ENCODE assay signal across 23 cellular contexts in the genomic region with DNA sequence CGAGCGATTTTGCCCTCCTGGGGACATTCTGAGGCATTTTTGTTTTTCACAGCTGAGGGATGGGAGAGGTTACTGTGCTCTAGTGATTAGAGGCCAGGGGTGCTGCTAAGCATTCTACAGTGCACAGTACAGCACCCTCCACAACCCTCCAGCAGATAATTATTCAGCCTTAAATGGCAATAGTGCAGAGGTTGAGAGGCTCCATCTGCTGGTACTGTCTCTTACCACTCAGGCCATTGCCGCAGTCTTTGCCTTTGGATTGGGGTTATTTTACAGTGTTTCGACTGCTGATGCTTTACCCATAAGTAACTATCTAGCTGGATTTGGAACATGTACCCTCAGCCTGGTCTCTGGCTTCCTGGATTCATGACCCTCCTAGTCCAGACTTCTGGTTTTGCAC.
A peak's percentile ranks its signal among the peaks of the same experiment; 100 is the strongest.
DNase-seq lines count a peak whose midpoint lies in the region; ATAC-seq, FAIRE-seq and TF ChIP-seq lines count a peak whose summit lies in the region.
"Had no signal": no experiment of that assay in that cellular context is flagged by ENCODE, and none has a peak within 500 bp of the region (broad histone marks: within the 10 kb centered on the region; RNA-seq: fewer than 3 reads in every experiment).

No MANE protein-coding gene starts in this region.

- H3K27ac ChIP-seq in keratinocyte (ENCODE audit: control insufficient read depth, insufficient read depth, low read length): no peak overlapping the region
- H3K27ac ChIP-seq: BLaER1 treated with 17β-estradiol and CSF1 and Interleukin-3, amounts not matched to agents 10 nM and 100 nM; GM23248; Peyer's patch had no signal

- FAIRE-seq in keratinocyte (lab: Jason Lieb, UNC): no peak
- FAIRE-seq: endothelial cell of umbilical vein, GM18507 had no signal

- no peak overlapping the region for H3K9ac ChIP-seq in keratinocyte (ENCODE audit: control insufficient read depth, extremely low read depth, insufficient read depth, low read length)
- H3K9ac ChIP-seq: BLaER1 treated with 17β-estradiol and CSF1 and Interleukin-3, amounts not matched to agents 10 nM and 100 nM; GM23248 had no signal

- H3K4me2 ChIP-seq in keratinocyte (ENCODE audit: control insufficient read depth, extremely low read depth, insufficient read depth, low read depth, low read length): no peak overlapping the region
- H3K4me2 ChIP-seq: BLaER1 treated with 17β-estradiol and CSF1 and Interleukin-3, amounts not matched to agents 10 nM and 100 nM had no signal

- H3K79me2 ChIP-seq in keratinocyte (ENCODE audit: control insufficient read depth, insufficient read depth, low read length): no peaks in the 10 kb centered on the region

- dilution Hi-C loops in keratinocyte (cut with MboI; ENCODE audit: extremely low pct_ligation_motif_present, low sequenced_read_pairs): no loop called here

- H3K36me3 ChIP-seq in BJ (ENCODE audit: control insufficient read depth, insufficient read depth, low read length): no peaks in the 10 kb centered on the region
- no peaks in the 10 kb centered on the region for H3K36me3 ChIP-seq in keratinocyte (ENCODE audit: control insufficient read depth in 2 of 2, extremely low read depth in 1 of 2, insufficient read depth in 2 of 2, low read length in 2 of 2)
- H3K36me3 ChIP-seq: BLaER1 treated with 17β-estradiol and CSF1 and Interleukin-3, amounts not matched to agents 10 nM and 100 nM; Peyer's patch had no signal

- H4K20me1 ChIP-seq in keratinocyte (ENCODE audit: control insufficient read depth, extremely low read depth, insufficient read depth, low read length): no peaks in the 10 kb centered on the region
- H4K20me1 ChIP-seq: BLaER1 treated with 17β-estradiol and CSF1 and Interleukin-3, amounts not matched to agents 10 nM and 100 nM had no signal

- peak; percentile 18; the same call in 1 of the 2 replicates for TF ChIP-seq CTCF in BJ (IDR thresholded peaks at IDR 0.05; ENCODE audit: insufficient read depth, low read depth, low read length)
- peak; percentile 32 to 66 (median 48) for TF ChIP-seq CTCF in keratinocyte (optimal IDR thresholded peaks at IDR 0.05 in 1 of 3, IDR thresholded peaks at IDR 0.05 in 1 of 3, conservative IDR thresholded peaks at IDR 0.05 in 1 of 3; ENCODE audit: extremely low read depth in 1 of 3, insufficient read depth in 2 of 3, low read length in 3 of 3)

- POLR2A ChIA-PET in BJ (lab: Charles Lee): no interaction called here

- no peak overlapping the region for H2AFZ ChIP-seq in keratinocyte (ENCODE audit: control insufficient read depth, low read length)
- H2AFZ ChIP-seq: GM23248 had no signal

- H3K4me3 ChIP-seq in BJ (ENCODE audit: low read depth, low read length) (no peak overlapping the region), keratinocyte (ENCODE audit: control insufficient read depth in 2 of 3, extremely low read depth in 1 of 3, insufficient read depth in 2 of 3, low read depth in 1 of 3, low read length in 3 of 3) (no peak overlapping the region)
- H3K4me3 ChIP-seq: BLaER1 treated with 17β-estradiol and CSF1 and Interleukin-3, amounts not matched to agents 10 nM and 100 nM; GM23248; Peyer's patch had no signal

- ATAC-seq in GM19455 (IDR thresholded peaks at IDR 0.05; ENCODE audit: unreplicated experiment): no peak
- ATAC-seq: naive thymus-derived CD4-positive, alpha-beta T cell had no signal

- H3K27me3 ChIP-seq in BJ (ENCODE audit: control insufficient read depth, insufficient read depth, low read length) (no peaks in the 10 kb centered on the region), keratinocyte (ENCODE audit: control insufficient read depth, extremely low read depth, insufficient read depth, low read length) (no peaks in the 10 kb centered on the region)
- H3K27me3 ChIP-seq: BLaER1 treated with 17β-estradiol and CSF1 and Interleukin-3, amounts not matched to agents 10 nM and 100 nM; Peyer's patch had no signal

- no peaks in the 10 kb centered on the region for H3K4me1 ChIP-seq in keratinocyte (ENCODE audit: control insufficient read depth, extremely low read depth, insufficient read depth, low read length)
- H3K4me1 ChIP-seq: Peyer's patch had no signal

- no peak for DNase-seq in BJ (ENCODE audit: low read depth)
- peak; percentile 41 for DNase-seq in HT-29 (ENCODE audit: low spot score)
- DNase-seq in SK-N-DZ (ENCODE audit: low spot score): peak; percentile 65
- DNase-seq in keratinocyte (ENCODE audit: low read depth, low spot score): no peak
- no peak for DNase-seq in activated effector memory CD4-positive, alpha-beta T cell treated with Interleukin-2 at 50 U/mL for 16 hours
- no peak for DNase-seq in nucleus accumbens (lab: John Stamatoyannopoulos, UW)
- DNase-seq in AG08395 (ENCODE audit: low spot score): no peak
- DNase-seq: activated CD4-positive, alpha-beta T cell treated with anti-CD3 and anti-CD28 coated beads for 4 hours; activated naive CD8-positive, alpha-beta T cell treated with anti-CD3 and anti-CD28 coated beads, Interleukin-2, amount 10 ng/mL, durations not matched to agents 7 days and 5 days; activated T-cell treated with anti-CD3 and anti-CD28 coated beads, Interleukin-2, amount 50 U/mL, for 1 hour; central memory CD4-positive, alpha-beta T cell; glutamatergic neuron; GM23248; MM.1S; naive thymus-derived CD4-positive, alpha-beta T cell; NCI-H2081; Peyer's patch; stimulated activated CD4-positive, alpha-beta T cell treated with anti-CD3 and anti-CD28 coated beads, Interleukin-1b, Interleukin-23, amount 100 ng/mL, for 48 hours; stimulated activated CD8-positive, alpha-beta memory T cell treated with anti-CD3 and anti-CD28 coated beads, Interleukin-4, amount 100 ng/mL, for 48 hours had no signal

- no peaks in the 10 kb centered on the region for H3K9me3 ChIP-seq in keratinocyte (ENCODE audit: control insufficient read depth, low read depth, low read length)
- H3K9me3 ChIP-seq: Peyer's patch had no signal

- CTCF ChIA-PET in BJ (lab: Yijun Ruan, JAX): no interaction called here

- no peaks in the 10 kb centered on the region for H3K9me1 ChIP-seq in keratinocyte (ENCODE audit: control insufficient read depth, extremely low read depth, insufficient read depth, low read length)

Comparison
In these comparisons a context has a peak if more than half of its experiments do, and no peak if none do; other contexts are left out.
1. DNase-seq: peak in HT-29 (single experiment) and SK-N-DZ (single experiment); none in BJ (single experiment), keratinocyte (single experiment), activated effector memory CD4-positive, alpha-beta T cell treated with Interleukin-2 at 50 U/mL for 16 hours (single experiment), nucleus accumbens (0 of 56) and AG08395 (single experiment).